7 cellular contexts compared by ENCODE assay signal in genomic region chr17:21457051-21458026, GRCh38.
A peak's percentile ranks its signal among the peaks of the same experiment; 100 is the strongest.
DNase-seq lines count a peak whose midpoint lies in the region; ATAC-seq, FAIRE-seq and TF ChIP-seq lines count a peak whose summit lies in the region.

No MANE protein-coding gene starts in this region.

- POLR2A ChIA-PET in K562 (lab: Yijun Ruan, JAX) = interaction anchor here (0.7 kb wide), 1 partner anchor 31 kb away, joined by 4 read pairs; no protein-coding TSS in a partner anchor

- peak; percentile 73 to 88 (median 80) for TF ChIP-seq CTCF in K562 (IDR thresholded peaks at IDR 0.05 in 2 of 3, conservative IDR thresholded peaks at IDR 0.05 in 1 of 3; ENCODE audit: insufficient read depth in 2 of 3, low read depth in 1 of 3, low read length in 3 of 3)

- 21% methylated on average over 22 of the region's 36 CpGs for WGBS in K562 (ENCODE audit: insufficient coverage, low coverage, missing lambda C conversion rate)

- peak; percentile 93 for FAIRE-seq in K562 (lab: Jason Lieb, UNC)

- no peak overlapping the region for H3K27ac ChIP-seq in K562 (ENCODE audit: extremely low read depth, low read depth, low read length)

- TF ChIP-seq POLR2A in K562 (conservative IDR thresholded peaks at IDR 0.05) = no peak

- H2AFZ ChIP-seq in K562 (ENCODE audit: low read depth, low read length) = no peak overlapping the region

- no peak for TF ChIP-seq EP300 in K562 (IDR thresholded peaks at IDR 0.05; ENCODE audit: low read length)

- no peak overlapping the region for H3K4me2 ChIP-seq in K562 (ENCODE audit: insufficient read depth, low read length)

- intact Hi-C loops in K562 (cut with micrococcal nuclease) = loop anchor here (1.0 to 10.0 kb wide), 2 partner anchors 54 to 333 kb away; partner anchors contain the start of gene DHRS7B

- CTCF ChIA-PET in K562 (lab: Yijun Ruan, JAX; ENCODE audit: low intra/inter-chr PET ratio) = interaction anchor here (0.5 to 0.8 kb wide), 2 partner anchors 55 to 56 kb away, joined by 3 read pairs; no protein-coding TSS in a partner anchor

- BruUV-seq in K562 (replicated peaks; lab: Mats Ljungman, UMichigan) = no TSS peak

- no peaks in the 10 kb centered on the region for H4K20me1 ChIP-seq in K562 (replicated peaks; ENCODE audit: control insufficient read depth, insufficient read depth, low read length)

- no peaks in the 10 kb centered on the region for H3K36me3 ChIP-seq in K562 (ENCODE audit: control insufficient read depth, insufficient read depth, low read length)

- ATAC-seq in GM18498 (IDR thresholded peaks at IDR 0.05; ENCODE audit: unreplicated experiment) (peak; percentile 82), HG02884 (IDR thresholded peaks at IDR 0.05; ENCODE audit: unreplicated experiment) (peak; percentile 88), K562 (peak; percentile 99)

- no peaks in the 10 kb centered on the region for H3K9me1 ChIP-seq in K562 (ENCODE audit: control insufficient read depth, insufficient read depth, low read length)

- H3K27me3 ChIP-seq in K562 (ENCODE audit: control insufficient read depth in 2 of 2, insufficient read depth in 2 of 2, low read length in 2 of 2) = peaks cover 0 to 6% of the 10 kb centered on the region in 2 experiments; a peak in 1 of 5 replicates

- no peak overlapping the region for H3K9ac ChIP-seq in K562 (ENCODE audit: insufficient read depth in 1 of 2, low read depth in 2 of 2, low read length in 2 of 2)

- H3K9me3 ChIP-seq in K562 (replicated peaks; ENCODE audit: control insufficient read depth, insufficient read depth, low read depth, low read length) (no peaks in the 10 kb centered on the region), iPS-18c (ENCODE audit: control insufficient read depth, insufficient read depth, low read length) (peaks cover 3% of the 10 kb centered on the region)

- peaks cover 0 to 12% of the 10 kb centered on the region in 2 experiments; a peak in 4 of 5 replicates for H3K4me1 ChIP-seq in K562 (replicated peaks in 1 of 2; ENCODE audit: control insufficient read depth in 2 of 2, insufficient read depth in 2 of 2, low read length in 2 of 2)

- peak; percentile 68 to 77 for TF ChIP-seq RAD21 in K562 (CRISPR knock-in tag; conservative IDR thresholded peaks at IDR 0.05 in 1 of 2, IDR thresholded peaks at IDR 0.05 in 1 of 2)

- H3K4me3 ChIP-seq in K562 (no peak overlapping the region), iPS-18c (ENCODE audit: insufficient read depth, low read depth, low read length) (peak overlapping the region; percentile 10; the same call in 1 of the 2 replicates)

- in situ Hi-C loops in K562 (cut with MboI) = no loop called here

- DNase-seq in NCI-H1930 (lab: John Stamatoyannopoulos, UW) (peak; percentile 47 to 50), UCSD-AML1 (lab: John Stamatoyannopoulos, UW; ENCODE audit: unreplicated experiment) (peak; percentile 90), K562 (ENCODE audit: extremely low read depth in 1 of 4, low spot score in 3 of 4) (peak; percentile 87 to 95 (median 92))
- peak; percentile 88 to 93 for DNase-seq in stimulated activated CD4-positive, alpha-beta T cell treated with anti-CD3 and anti-CD28 coated beads, Interleukin-12 subunit alpha, Interleukin-12 subunit beta, amount 100 ng/mL, for 24 hours (ENCODE audit: low read depth in 2 of 2)

- H3K79me2 ChIP-seq in K562 (ENCODE audit: control insufficient read depth, insufficient read depth, low read length) = no peaks in the 10 kb centered on the region

TF ChIP-seq in K562, 482 proteins besides CTCF, POLR2A, EP300 and RAD21 (continues in another document):
- no peak for TF ChIP-seq ZNF277 (CRISPR knock-in tag; IDR thresholded peaks at IDR 0.05; ENCODE audit: borderline replicate concordance)
- no peak for TF ChIP-seq RREB1 (CRISPR knock-in tag; IDR thresholded peaks at IDR 0.05)
- TF ChIP-seq ZBTB17 (CRISPR knock-in tag; IDR thresholded peaks at IDR 0.05) = no peak
- no peak for TF ChIP-seq ILK (tag; IDR thresholded peaks at IDR 0.05; ENCODE audit: borderline replicate concordance, low read depth)
- no peak for TF ChIP-seq PRMT5 (CRISPR knock-in tag; IDR thresholded peaks at IDR 0.05)
- TF ChIP-seq HES1 (IDR thresholded peaks at IDR 0.05; ENCODE audit: low read depth) = no peak
- TF ChIP-seq SP1 (CRISPR knock-in tag; IDR thresholded peaks at IDR 0.05) = 0 out of 2 replicates have a peak, but pooled peaks have one; percentile 43
- TF ChIP-seq XRCC3 (IDR thresholded peaks at IDR 0.05) = no peak
- no peak for TF ChIP-seq HNRNPK (IDR thresholded peaks at IDR 0.05; ENCODE audit: low read depth, low read length, poor library complexity, severe bottlenecking)
- peak in 1 of 2 experiments; percentile 29; a peak in 1 of 3 replicates for TF ChIP-seq CBX3 (IDR thresholded peaks at IDR 0.05; ENCODE audit: borderline replicate concordance in 1 of 2, low read length in 2 of 2)
- no peak for TF ChIP-seq FOXK2 (conservative IDR thresholded peaks at IDR 0.05 in 1 of 2, IDR thresholded peaks at IDR 0.05 in 1 of 2; ENCODE audit: low read depth in 2 of 2)
- TF ChIP-seq THAP7 (CRISPR knock-in tag; IDR thresholded peaks at IDR 0.05) = no peak
- no peak for TF ChIP-seq MITF (IDR thresholded peaks at IDR 0.05)
- no peak for TF ChIP-seq PTBP1 (IDR thresholded peaks at IDR 0.05; ENCODE audit: low read depth, low read length)
